24 cellular contexts compared by ENCODE assay signal in genomic region chr19:16518483-16519229, GRCh38. TPM values are rescaled to one million over a fixed set of nuclear protein-coding genes. Genes with fewer than 3 reads are reported as not detected.
DNase-seq lines count a peak whose midpoint lies in the region; ATAC-seq and TF ChIP-seq lines count a peak whose summit lies in the region.
"Had no signal": no experiment of that assay in that cellular context is flagged by ENCODE, and none has a peak within 500 bp of the region (broad histone marks: within the 10 kb centered on the region; RNA-seq: fewer than 3 reads in every experiment).

No MANE protein-coding gene starts in this region.

- H3K27me3 Mint-ChIP-seq in activated naive CD8-positive, alpha-beta T cell treated with anti-CD3 and anti-CD28 coated beads, Interleukin-2, amount 50 U/mL, for 24 hours: no peaks in the 10 kb centered on the region
- no peaks in the 10 kb centered on the region for H3K27me3 Mint-ChIP-seq in activated naive CD8-positive, alpha-beta T cell treated with anti-CD3 and anti-CD28 coated beads for 36 hours
- no peaks in the 10 kb centered on the region for H3K27me3 Mint-ChIP-seq in type B pancreatic cell
- H3K27me3 Mint-ChIP-seq: activated CD4-positive, alpha-beta memory T cell treated with anti-CD3 and anti-CD28 coated beads, Interleukin-2, amount 10 ng/mL, durations not matched to agents 7 days and 5 days; activated naive CD8-positive, alpha-beta T cell treated with anti-CD3 and anti-CD28 coated beads, Interleukin-2, amount 10 ng/mL, durations not matched to agents 7 days and 5 days had no signal

- H3K27ac Mint-ChIP-seq in activated naive CD8-positive, alpha-beta T cell treated with anti-CD3 and anti-CD28 coated beads, Interleukin-2, amount 50 U/mL, for 24 hours: peak overlapping the region; percentile 35
- H3K27ac Mint-ChIP-seq in activated naive CD8-positive, alpha-beta T cell treated with anti-CD3 and anti-CD28 coated beads for 36 hours: no peak overlapping the region
- no peak overlapping the region for H3K27ac Mint-ChIP-seq in type B pancreatic cell
- H3K27ac Mint-ChIP-seq: activated CD4-positive, alpha-beta memory T cell treated with anti-CD3 and anti-CD28 coated beads, Interleukin-2, amount 10 ng/mL, durations not matched to agents 7 days and 5 days; activated naive CD8-positive, alpha-beta T cell treated with anti-CD3 and anti-CD28 coated beads, Interleukin-2, amount 10 ng/mL, durations not matched to agents 7 days and 5 days; T-helper 1 cell treated with Interleukin-12 subunit alpha and Interleukin-12 subunit beta and Interleukin-4 antibody, amounts not matched to agents 30 μg/mL and 1 μg/mL, for 36 hours had no signal

- H3K36me3 Mint-ChIP-seq in activated naive CD8-positive, alpha-beta T cell treated with anti-CD3 and anti-CD28 coated beads, Interleukin-2, amount 50 U/mL, for 24 hours (ENCODE audit: low read depth): peaks cover 37% of the 10 kb centered on the region
- peaks cover 21% of the 10 kb centered on the region for H3K36me3 Mint-ChIP-seq in activated naive CD8-positive, alpha-beta T cell treated with anti-CD3 and anti-CD28 coated beads for 36 hours
- peaks cover 3% of the 10 kb centered on the region for H3K36me3 Mint-ChIP-seq in type B pancreatic cell

- CTCF ChIA-PET in RWPE1 (lab: Yijun Ruan, JAX): interaction anchor here (0.7 kb wide), 1 partner anchor 735 kb away, joined by 4 read pairs; no protein-coding TSS in a partner anchor

- H3K4me1 Mint-ChIP-seq in activated naive CD8-positive, alpha-beta T cell treated with anti-CD3 and anti-CD28 coated beads, Interleukin-2, amount 50 U/mL, for 24 hours: no peaks in the 10 kb centered on the region
- H3K4me1 Mint-ChIP-seq in activated naive CD8-positive, alpha-beta T cell treated with anti-CD3 and anti-CD28 coated beads for 36 hours: no peaks in the 10 kb centered on the region
- H3K4me1 Mint-ChIP-seq in type B pancreatic cell (ENCODE audit: unreplicated experiment): no peaks in the 10 kb centered on the region
- H3K4me1 Mint-ChIP-seq: activated CD4-positive, alpha-beta memory T cell treated with anti-CD3 and anti-CD28 coated beads, Interleukin-2, amount 10 ng/mL, durations not matched to agents 7 days and 5 days had no signal

- no peaks in the 10 kb centered on the region for H3K27me3 ChIP-seq in foreskin keratinocyte
- H3K27me3 ChIP-seq: heart right ventricle had no signal

- H3K4me1 ChIP-seq in foreskin keratinocyte: no peaks in the 10 kb centered on the region
- H3K4me1 ChIP-seq: HAP-1, heart right ventricle had no signal

- POLR2A ChIA-PET in RWPE1 (lab: Yijun Ruan, JAX; ENCODE audit: low non-redundant PET): no interaction called here

- no peaks in the 10 kb centered on the region for H3K9me3 Mint-ChIP-seq in activated naive CD8-positive, alpha-beta T cell treated with anti-CD3 and anti-CD28 coated beads, Interleukin-2, amount 50 U/mL, for 24 hours
- H3K9me3 Mint-ChIP-seq in activated naive CD8-positive, alpha-beta T cell treated with anti-CD3 and anti-CD28 coated beads for 36 hours: no peaks in the 10 kb centered on the region
- H3K9me3 Mint-ChIP-seq in type B pancreatic cell: no peaks in the 10 kb centered on the region
- H3K9me3 Mint-ChIP-seq: activated CD4-positive, alpha-beta memory T cell treated with anti-CD3 and anti-CD28 coated beads, Interleukin-2, amount 10 ng/mL, durations not matched to agents 7 days and 5 days; activated naive CD8-positive, alpha-beta T cell treated with anti-CD3 and anti-CD28 coated beads, Interleukin-2, amount 10 ng/mL, durations not matched to agents 7 days and 5 days; T-helper 1 cell treated with Interleukin-12 subunit alpha and Interleukin-12 subunit beta and Interleukin-4 antibody, amounts not matched to agents 30 μg/mL and 1 μg/mL, for 36 hours had no signal

- in situ Hi-C loops in KBM-7 (cut with MboI; ENCODE audit: low pct_unique_long_range_greater_than_20kb, low sequenced_read_pairs): no loop called here

- no peak overlapping the region for H3K4me3 Mint-ChIP-seq in activated naive CD8-positive, alpha-beta T cell treated with anti-CD3 and anti-CD28 coated beads, Interleukin-2, amount 50 U/mL, for 24 hours
- no peak overlapping the region for H3K4me3 Mint-ChIP-seq in activated naive CD8-positive, alpha-beta T cell treated with anti-CD3 and anti-CD28 coated beads for 36 hours
- H3K4me3 Mint-ChIP-seq in type B pancreatic cell: no peak overlapping the region
- H3K4me3 Mint-ChIP-seq: activated CD4-positive, alpha-beta memory T cell treated with anti-CD3 and anti-CD28 coated beads, Interleukin-2, amount 10 ng/mL, durations not matched to agents 7 days and 5 days; activated naive CD8-positive, alpha-beta T cell treated with anti-CD3 and anti-CD28 coated beads, Interleukin-2, amount 10 ng/mL, durations not matched to agents 7 days and 5 days; T-helper 1 cell treated with Interleukin-12 subunit alpha and Interleukin-12 subunit beta and Interleukin-4 antibody, amounts not matched to agents 30 μg/mL and 1 μg/mL, for 36 hours had no signal

- DNase-seq in activated naive CD8-positive, alpha-beta T cell treated with anti-CD3 and anti-CD28 coated beads, Interleukin-2, amount 50 U/mL, for 24 hours: no peak
- DNase-seq in activated naive CD8-positive, alpha-beta T cell treated with anti-CD3 and anti-CD28 coated beads for 36 hours: no peak
- no peak for DNase-seq in RWPE1 (ENCODE audit: low spot score)
- no peak for DNase-seq in foreskin keratinocyte
- DNase-seq in type B pancreatic cell (ENCODE audit: extremely low spot score, unreplicated experiment): no peak
- no peak for DNase-seq in KBM-7
- no peak for DNase-seq in DMS153 treated with DMSO at 0.1 percent for 48 hours (lab: John Stamatoyannopoulos, UW; ENCODE audit: unreplicated experiment)
- DNase-seq: activated CD4-positive, alpha-beta memory T cell treated with anti-CD3 and anti-CD28 coated beads, Interleukin-2, amount 10 ng/mL, durations not matched to agents 7 days and 5 days; activated naive CD8-positive, alpha-beta T cell treated with anti-CD3 and anti-CD28 coated beads, Interleukin-2, amount 10 ng/mL, durations not matched to agents 7 days and 5 days; activated T-cell treated with anti-CD3 and anti-CD28 coated beads, Interleukin-2, amount 50 U/mL, for 1 hour; DMS79 treated with DMSO at 0.1 percent for 48 hours; effector CD4-positive, alpha-beta T cell; heart right ventricle; mammary epithelial cell; NCI-H1048; NCI-H2081 treated with DMSO at 0.1 percent for 48 hours; NCI-H524; posterior cingulate gyrus; SHP77 had no signal

- TF ChIP-seq CTCF in RWPE1 (conservative IDR thresholded peaks at IDR 0.05; ENCODE audit: low read depth) (no peak; the same call in 1 of the 2 replicates), foreskin keratinocyte (conservative IDR thresholded peaks at IDR 0.05) (peak; percentile 17), type B pancreatic cell (conservative IDR thresholded peaks at IDR 0.05) (peak; percentile 16)

- ATAC-seq in activated naive CD8-positive, alpha-beta T cell treated with anti-CD3 and anti-CD28 coated beads, Interleukin-2, amount 50 U/mL, for 24 hours: no peak
- ATAC-seq in foreskin keratinocyte: no peak
- ATAC-seq in HG02571 (IDR thresholded peaks at IDR 0.05; ENCODE audit: unreplicated experiment): no peak
- ATAC-seq: heart right ventricle had no signal

- H3K27ac ChIP-seq in RWPE1: peak overlapping the region; percentile 36
- no peak overlapping the region for H3K27ac ChIP-seq in foreskin keratinocyte
- H3K27ac ChIP-seq: heart right ventricle, thoracic aorta, VCaP had no signal

RNA-seq across cellular contexts. Expression of gene C19orf44, which starts 22.5 kb away (rescaled TPM):
- total RNA-seq in activated naive CD8-positive, alpha-beta T cell treated with anti-CD3 and anti-CD28 coated beads for 36 hours: 1 to 10 TPM; 2.7 to 3.0 TPM
- total RNA-seq in foreskin keratinocyte: 3.6 and 3.8 TPM in 2 replicates
- 2.7 and 3.4 TPM in 2 replicates for polyA plus RNA-seq in foreskin keratinocyte
- 4.3 and 8.5 TPM in 2 replicates for total RNA-seq in type B pancreatic cell (ENCODE audit: low replicate concordance)

RNA-seq across cellular contexts. Expression of gene CALR3, which starts 22.7 kb away (rescaled TPM):
- under 1 TPM in 1 of 2 experiments, not detected in 1; 0.16 TPM for total RNA-seq in activated naive CD8-positive, alpha-beta T cell treated with anti-CD3 and anti-CD28 coated beads for 36 hours
- total RNA-seq in foreskin keratinocyte (not detected in 2 replicates), type B pancreatic cell (ENCODE audit: low replicate concordance) (not detected in 2 replicates)
- 0.03 TPM in 1 of 2 replicates, not detected in the other for polyA plus RNA-seq in foreskin keratinocyte
- total RNA-seq: activated CD4-positive, alpha-beta memory T cell treated with anti-CD3 and anti-CD28 coated beads, Interleukin-2, amount 10 ng/mL, durations not matched to agents 7 days and 5 days; activated naive CD8-positive, alpha-beta T cell treated with anti-CD3 and anti-CD28 coated beads, Interleukin-2, amount 10 ng/mL, durations not matched to agents 7 days and 5 days; mammary epithelial cell; thoracic aorta had no signal
- polyA plus RNA-seq: heart right ventricle, mammary epithelial cell had no signal

RNA-seq across cellular contexts. Expression of gene CHERP, which starts 23.6 kb away (rescaled TPM):
- 10 to 100 TPM; 82.3 to 93.7 TPM for total RNA-seq in activated naive CD8-positive, alpha-beta T cell treated with anti-CD3 and anti-CD28 coated beads for 36 hours
- 18.4 and 18.9 TPM in 2 replicates for total RNA-seq in foreskin keratinocyte
- 17.7 and 19.2 TPM in 2 replicates for polyA plus RNA-seq in foreskin keratinocyte
- 61.0 and 70.8 TPM in 2 replicates for total RNA-seq in type B pancreatic cell (ENCODE audit: low replicate concordance)

RNA-seq across cellular contexts. Expression of gene EPS15L1, which starts 46.9 kb away (rescaled TPM):
- 10 to 100 TPM; 25.1 to 25.8 TPM for total RNA-seq in activated naive CD8-positive, alpha-beta T cell treated with anti-CD3 and anti-CD28 coated beads for 36 hours
- 19.5 and 19.7 TPM in 2 replicates for total RNA-seq in foreskin keratinocyte
- 19.7 and 20.4 TPM in 2 replicates for polyA plus RNA-seq in foreskin keratinocyte
- total RNA-seq in type B pancreatic cell (ENCODE audit: low replicate concordance): 46.6 and 48.7 TPM in 2 replicates

RNA-seq across cellular contexts. Expression of gene SLC35E1, which starts 53.6 kb away (rescaled TPM):
- total RNA-seq in activated naive CD8-positive, alpha-beta T cell treated with anti-CD3 and anti-CD28 coated beads for 36 hours: 10 to 100 TPM; 46.7 TPM
- total RNA-seq in foreskin keratinocyte: 37.8 and 42.1 TPM in 2 replicates
- polyA plus RNA-seq in foreskin keratinocyte: 24.2 and 24.4 TPM in 2 replicates
- total RNA-seq in type B pancreatic cell (ENCODE audit: low replicate concordance): 44.5 and 52.7 TPM in 2 replicates
